In genomic region chr11:36689442-36689841, GRCh38 we compare ENCODE assay signal across 8 cellular contexts.
"Had no signal": no experiment of that assay in that cellular context is flagged by ENCODE, and none has a peak within 500 bp of the region (broad histone marks: within the 10 kb centered on the region; RNA-seq: fewer than 3 reads in every experiment).

No MANE protein-coding gene starts in this region.

- ATAC-seq: GM12878 had no signal

- H3K4me3 ChIP-seq: GM12878 had no signal

- FAIRE-seq: G401.6, GM12878, GM12891, GM12892, GM18507, GM19239 had no signal

- DNase-seq: GDM1, GF-D8 had no signal
